In the genomic region with DNA sequence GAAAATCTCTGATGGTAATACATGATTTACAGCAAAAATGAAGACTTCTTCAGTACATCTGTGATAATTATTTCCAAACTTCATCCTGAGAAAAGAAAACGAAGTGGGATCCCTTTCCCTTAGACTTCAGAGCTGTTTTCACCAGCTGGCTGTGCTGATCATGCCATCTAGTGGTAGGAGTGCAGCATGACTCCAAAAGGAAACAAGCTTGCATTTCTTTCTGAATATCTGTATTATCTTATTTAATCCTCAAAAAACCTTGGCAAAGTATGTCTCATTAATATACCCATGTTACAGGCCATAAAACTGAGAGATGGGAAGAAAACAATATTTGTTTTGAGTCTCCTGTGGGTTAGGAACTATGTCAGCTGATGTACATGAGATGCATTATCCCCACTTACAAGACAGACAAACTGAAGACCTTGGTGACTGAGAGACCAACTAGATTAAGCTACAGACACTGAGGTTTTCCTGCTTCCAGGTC, we compare ENCODE assay signal across 8 cellular contexts. TPM values are rescaled to one million over a fixed set of nuclear protein-coding genes. Genes with fewer than 3 reads are reported as not detected.
DNase-seq lines count a peak whose midpoint lies in the region; ATAC-seq and TF ChIP-seq lines count a peak whose summit lies in the region.

No MANE protein-coding gene starts in this region.

- H3K4me1 Mint-ChIP-seq in brain (peaks cover 55% of the 10 kb centered on the region), immature natural killer cell (no peaks in the 10 kb centered on the region)

- H3K4me3 Mint-ChIP-seq in brain: no peak overlapping the region
- H3K4me3 Mint-ChIP-seq in immature natural killer cell: no peak overlapping the region

- H4K20me1 ChIP-seq in OCI-LY1 (ENCODE audit: insufficient read depth, low read length): no peaks in the 10 kb centered on the region

- H2AFZ ChIP-seq in OCI-LY1 (ENCODE audit: low read length): no peak overlapping the region

- no peaks in the 10 kb centered on the region for H3K9me2 ChIP-seq in OCI-LY1 (ENCODE audit: low read depth, low read length)

- H3K27me3 Mint-ChIP-seq in brain: peaks cover 4% of the 10 kb centered on the region
- H3K27me3 Mint-ChIP-seq in immature natural killer cell (ENCODE audit: low read depth in 3 of 3): peaks cover 0 to 5% (median 0%) of the 10 kb centered on the region in 3 donors

- DNase-seq in DMS53 treated with DMSO at 0.1 percent for 48 hours (lab: John Stamatoyannopoulos, UW; ENCODE audit: unreplicated experiment) (peak; percentile 61), HPDE6-E6E7 (ENCODE audit: extremely low spot score) (peak; percentile 49), immature natural killer cell (peak; percentile 15 to 29 (median 28)), GM19240 (ENCODE audit: insufficient read length, low spot score) (no peak)
- DNase-seq in stimulated activated CD4-positive, alpha-beta T cell treated with anti-CD3 and anti-CD28 coated beads, Interleukin-1b, Interleukin-23, amount 100 ng/mL, for 48 hours: peak; percentile 11

- H3K27ac ChIP-seq in OCI-LY1 (ENCODE audit: low read depth, low read length, poor library complexity, severe bottlenecking): no peak overlapping the region

- H3K79me2 ChIP-seq in OCI-LY1 (ENCODE audit: insufficient read depth, low read length): no peaks in the 10 kb centered on the region

- no peaks in the 10 kb centered on the region for H3K36me3 Mint-ChIP-seq in brain
- H3K36me3 Mint-ChIP-seq in immature natural killer cell: no peaks in the 10 kb centered on the region

- no peaks in the 10 kb centered on the region for H3K4me1 ChIP-seq in OCI-LY1 (ENCODE audit: insufficient read depth, low read length, severe bottlenecking)

- no peak overlapping the region for H3K9ac ChIP-seq in OCI-LY1 (ENCODE audit: low read length)

- H3F3A ChIP-seq in OCI-LY1 (ENCODE audit: insufficient read depth, low read length): no peaks in the 10 kb centered on the region

- H3K27me3 ChIP-seq in OCI-LY1 (ENCODE audit: insufficient read depth, low read length): no peaks in the 10 kb centered on the region

- peak overlapping the region in 3 of 5 experiments; percentile 2 to 63 (median 4) for H3K27ac Mint-ChIP-seq in brain
- H3K27ac Mint-ChIP-seq in immature natural killer cell: no peak overlapping the region

- H3K9me3 ChIP-seq in OCI-LY1 (ENCODE audit: low read length): no peaks in the 10 kb centered on the region

- H3K36me3 ChIP-seq in OCI-LY1 (ENCODE audit: insufficient read depth, low read length): no peaks in the 10 kb centered on the region

- H3K9me3 Mint-ChIP-seq in brain: no peaks in the 10 kb centered on the region
- no peaks in the 10 kb centered on the region for H3K9me3 Mint-ChIP-seq in immature natural killer cell

- no peak overlapping the region for H3K4me3 ChIP-seq in OCI-LY1 (ENCODE audit: low read depth, low read length, poor library complexity, severe bottlenecking)

- no peak overlapping the region for H3K4me2 ChIP-seq in OCI-LY1 (ENCODE audit: low read length)

- TF ChIP-seq CTCF in OCI-LY1 (IDR thresholded peaks at IDR 0.05; ENCODE audit: low read length): peak; percentile 92
- TF ChIP-seq CTCF in brain (conservative IDR thresholded peaks at IDR 0.05): peak; percentile 89 to 93

- ATAC-seq in HG03342 (IDR thresholded peaks at IDR 0.05; ENCODE audit: unreplicated experiment): no peak

RNA-seq across cellular contexts. Expression of gene GJA8, which starts 9.8 kb away (rescaled TPM):
- polyA plus RNA-seq in brain (ENCODE audit: insufficient read depth, low read depth, low replicate concordance) (not detected), immature natural killer cell (not detected)

RNA-seq across cellular contexts. Expression of gene GPR89B, which starts 35.4 kb away (rescaled TPM):
- polyA plus RNA-seq in brain (ENCODE audit: insufficient read depth, low read depth, low replicate concordance): 12.2 TPM
- polyA plus RNA-seq in immature natural killer cell: 10 to 100 TPM in 2 of 3 donors, 1 to 10 TPM in 1; 4.6 to 30.0 (median 12.8) TPM

Comparison
In these comparisons a context has a peak if more than half of its experiments do, and no peak if none do; other contexts are left out.
1. H3K27ac Mint-ChIP-seq: peak in brain (3 of 5); none in immature natural killer cell (0 of 6).